ENCODE assay signal across 8 cellular contexts in genomic region chr15:65583701-65584100, GRCh38. TPM values are rescaled to one million over a fixed set of nuclear protein-coding genes. Genes with fewer than 3 reads are reported as not detected.
DNase-seq lines count a peak whose midpoint lies in the region; ATAC-seq and TF ChIP-seq lines count a peak whose summit lies in the region.

No MANE protein-coding gene starts in this region.

- H3K4me1 Mint-ChIP-seq in activated CD8-positive, alpha-beta T cell treated with anti-CD3 and anti-CD28 coated beads, Interleukin-2, amount 10 ng/mL, durations not matched to agents 7 days and 5 days (ENCODE audit: low read depth), result peaks cover 28% of the 10 kb centered on the region
- H3K4me1 Mint-ChIP-seq in WTC11 (peaks cover 10% of the 10 kb centered on the region), glutamatergic neuron (ENCODE audit: low read depth, unreplicated experiment) (peaks cover 8% of the 10 kb centered on the region)

- H3K36me3 ChIP-seq in BLaER1, result peaks cover 89% of the 10 kb centered on the region

- POLR2A ChIA-PET in activated CD8-positive, alpha-beta T cell treated with anti-CD3 and anti-CD28 coated beads, Interleukin-2, amount 10 ng/mL, durations not matched to agents 7 days and 5 days (lab: Charles Lee), result no interaction called here
- POLR2A ChIA-PET in WTC11 (lab: Charles Lee), result no interaction called here

- no peaks in the 10 kb centered on the region for H4K20me1 ChIP-seq in BLaER1

- peaks cover 36% of the 10 kb centered on the region for H3K4me1 ChIP-seq in BLaER1

- ATAC-seq in HG03280 (IDR thresholded peaks at IDR 0.05; ENCODE audit: unreplicated experiment) (peak; percentile 48), WTC11 (no peak)
- peak; percentile 89 for ATAC-seq in activated CD8-positive, alpha-beta T cell treated with anti-CD3 and anti-CD28 coated beads, Interleukin-2, amount 10 ng/mL, durations not matched to agents 7 days and 5 days

- CTCF ChIA-PET in activated CD8-positive, alpha-beta T cell treated with anti-CD3 and anti-CD28 coated beads, Interleukin-2, amount 10 ng/mL, durations not matched to agents 7 days and 5 days (lab: Charles Lee), result no interaction called here
- CTCF ChIA-PET in WTC11 (lab: Charles Lee), result no interaction called here

- H3K27ac ChIP-seq in BLaER1, result peak overlapping the region; percentile 23

- DNase-seq in activated CD8-positive, alpha-beta T cell treated with anti-CD3 and anti-CD28 coated beads, Interleukin-2, amount 10 ng/mL, durations not matched to agents 7 days and 5 days, result peak; percentile 82
- DNase-seq in left kidney (ENCODE audit: low read depth, low spot score), result peak; percentile 80
- DNase-seq in midbrain (lab: John Stamatoyannopoulos, UW), result no peak
- no peak for DNase-seq in RKO (ENCODE audit: low spot score)
- DNase-seq in WTC11 (ENCODE audit: low spot score), result no peak
- no peak for DNase-seq in glutamatergic neuron

- H3K27me3 Mint-ChIP-seq in activated CD8-positive, alpha-beta T cell treated with anti-CD3 and anti-CD28 coated beads, Interleukin-2, amount 10 ng/mL, durations not matched to agents 7 days and 5 days (ENCODE audit: low read depth), result no peaks in the 10 kb centered on the region
- H3K27me3 Mint-ChIP-seq in WTC11 (ENCODE audit: low read depth), result no peaks in the 10 kb centered on the region
- H3K27me3 Mint-ChIP-seq in glutamatergic neuron (ENCODE audit: unreplicated experiment), result no peaks in the 10 kb centered on the region

- H3K9me3 Mint-ChIP-seq in activated CD8-positive, alpha-beta T cell treated with anti-CD3 and anti-CD28 coated beads, Interleukin-2, amount 10 ng/mL, durations not matched to agents 7 days and 5 days (ENCODE audit: insufficient read depth), result no peaks in the 10 kb centered on the region
- H3K9me3 Mint-ChIP-seq in WTC11 (no peaks in the 10 kb centered on the region), glutamatergic neuron (ENCODE audit: unreplicated experiment) (no peaks in the 10 kb centered on the region)

- peaks cover 68% of the 10 kb centered on the region for H3K36me3 Mint-ChIP-seq in activated CD8-positive, alpha-beta T cell treated with anti-CD3 and anti-CD28 coated beads, Interleukin-2, amount 10 ng/mL, durations not matched to agents 7 days and 5 days (ENCODE audit: low read depth)
- peaks cover 60% of the 10 kb centered on the region for H3K36me3 Mint-ChIP-seq in WTC11
- no peaks in the 10 kb centered on the region for H3K36me3 Mint-ChIP-seq in glutamatergic neuron (ENCODE audit: unreplicated experiment)

- peak overlapping the region; percentile 43 for H3K4me3 Mint-ChIP-seq in activated CD8-positive, alpha-beta T cell treated with anti-CD3 and anti-CD28 coated beads, Interleukin-2, amount 10 ng/mL, durations not matched to agents 7 days and 5 days
- no peak overlapping the region for H3K4me3 Mint-ChIP-seq in WTC11
- no peak overlapping the region for H3K4me3 Mint-ChIP-seq in glutamatergic neuron (ENCODE audit: unreplicated experiment)

- TF ChIP-seq CTCF in WTC11 (IDR thresholded peaks at IDR 0.05), result no peak
- TF ChIP-seq CTCF in glutamatergic neuron (IDR thresholded peaks at IDR 0.05; ENCODE audit: partially characterized antibody, unreplicated experiment), result no peak

- no peaks in the 10 kb centered on the region for H3K9me3 ChIP-seq in BLaER1

- H3K4me2 ChIP-seq in BLaER1, result peak overlapping the region; percentile 64

- H3K27ac Mint-ChIP-seq in activated CD8-positive, alpha-beta T cell treated with anti-CD3 and anti-CD28 coated beads, Interleukin-2, amount 10 ng/mL, durations not matched to agents 7 days and 5 days, result peak overlapping the region; percentile 80
- H3K27ac Mint-ChIP-seq in WTC11, result no peak overlapping the region
- no peak overlapping the region for H3K27ac Mint-ChIP-seq in glutamatergic neuron (ENCODE audit: unreplicated experiment)

- H3K9ac ChIP-seq in BLaER1, result no peak overlapping the region

- no peaks in the 10 kb centered on the region for H3K27me3 ChIP-seq in BLaER1

- H3K4me3 ChIP-seq in BLaER1, result peak overlapping the region; percentile 17; the same call in 1 of the 2 replicates

TF ChIP-seq in WTC11, 78 proteins besides CTCF, POLR2A, EP300 and RAD21 (continues in another document):
- TF ChIP-seq, protein P1, sequence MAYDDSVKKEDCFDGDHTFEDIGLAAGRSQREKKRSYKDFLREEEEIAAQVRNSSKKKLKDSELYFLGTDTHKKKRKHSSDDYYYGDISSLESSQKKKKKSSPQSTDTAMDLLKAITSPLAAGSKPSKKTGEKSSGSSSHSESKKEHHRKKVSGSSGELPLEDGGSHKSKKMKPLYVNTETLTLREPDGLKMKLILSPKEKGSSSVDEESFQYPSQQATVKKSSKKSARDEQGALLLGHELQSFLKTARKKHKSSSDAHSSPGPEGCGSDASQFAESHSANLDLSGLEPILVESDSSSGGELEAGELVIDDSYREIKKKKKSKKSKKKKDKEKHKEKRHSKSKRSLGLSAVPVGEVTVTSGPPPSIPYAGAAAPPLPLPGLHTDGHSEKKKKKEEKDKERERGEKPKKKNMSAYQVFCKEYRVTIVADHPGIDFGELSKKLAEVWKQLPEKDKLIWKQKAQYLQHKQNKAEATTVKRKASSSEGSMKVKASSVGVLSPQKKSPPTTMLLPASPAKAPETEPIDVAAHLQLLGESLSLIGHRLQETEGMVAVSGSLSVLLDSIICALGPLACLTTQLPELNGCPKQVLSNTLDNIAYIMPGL (CRISPR knock-in tag; IDR thresholded peaks at IDR 0.05), result no peak
- no peak for TF ChIP-seq TP53 (CRISPR knock-in tag; IDR thresholded peaks at IDR 0.05)
- no peak for TF ChIP-seq ZNF425 (CRISPR knock-in tag; conservative IDR thresholded peaks at IDR 0.05)
- TF ChIP-seq SOX15 (CRISPR knock-in tag; IDR thresholded peaks at IDR 0.05), result no peak
- TF ChIP-seq, protein P2, sequence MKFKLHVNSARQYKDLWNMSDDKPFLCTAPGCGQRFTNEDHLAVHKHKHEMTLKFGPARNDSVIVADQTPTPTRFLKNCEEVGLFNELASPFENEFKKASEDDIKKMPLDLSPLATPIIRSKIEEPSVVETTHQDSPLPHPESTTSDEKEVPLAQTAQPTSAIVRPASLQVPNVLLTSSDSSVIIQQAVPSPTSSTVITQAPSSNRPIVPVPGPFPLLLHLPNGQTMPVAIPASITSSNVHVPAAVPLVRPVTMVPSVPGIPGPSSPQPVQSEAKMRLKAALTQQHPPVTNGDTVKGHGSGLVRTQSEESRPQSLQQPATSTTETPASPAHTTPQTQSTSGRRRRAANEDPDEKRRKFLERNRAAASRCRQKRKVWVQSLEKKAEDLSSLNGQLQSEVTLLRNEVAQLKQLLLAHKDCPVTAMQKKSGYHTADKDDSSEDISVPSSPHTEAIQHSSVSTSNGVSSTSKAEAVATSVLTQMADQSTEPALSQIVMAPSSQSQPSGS (CRISPR knock-in tag; IDR thresholded peaks at IDR 0.05; ENCODE audit: borderline replicate concordance, low read depth), result no peak
- no peak for TF ChIP-seq MXD4 (CRISPR knock-in tag; IDR thresholded peaks at IDR 0.05; ENCODE audit: borderline replicate concordance)
- no peak for TF ChIP-seq NR1H2 (CRISPR knock-in tag; IDR thresholded peaks at IDR 0.05)
- no peak for TF ChIP-seq IRF2 (CRISPR knock-in tag; IDR thresholded peaks at IDR 0.05; ENCODE audit: borderline replicate concordance, low read depth)
- TF ChIP-seq, protein P3, sequence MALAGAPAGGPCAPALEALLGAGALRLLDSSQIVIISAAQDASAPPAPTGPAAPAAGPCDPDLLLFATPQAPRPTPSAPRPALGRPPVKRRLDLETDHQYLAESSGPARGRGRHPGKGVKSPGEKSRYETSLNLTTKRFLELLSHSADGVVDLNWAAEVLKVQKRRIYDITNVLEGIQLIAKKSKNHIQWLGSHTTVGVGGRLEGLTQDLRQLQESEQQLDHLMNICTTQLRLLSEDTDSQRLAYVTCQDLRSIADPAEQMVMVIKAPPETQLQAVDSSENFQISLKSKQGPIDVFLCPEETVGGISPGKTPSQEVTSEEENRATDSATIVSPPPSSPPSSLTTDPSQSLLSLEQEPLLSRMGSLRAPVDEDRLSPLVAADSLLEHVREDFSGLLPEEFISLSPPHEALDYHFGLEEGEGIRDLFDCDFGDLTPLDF (CRISPR knock-in tag; IDR thresholded peaks at IDR 0.05), result no peak
- TF ChIP-seq MYBL2 (CRISPR knock-in tag; IDR thresholded peaks at IDR 0.05), result no peak
- TF ChIP-seq EMX1 (CRISPR knock-in tag; IDR thresholded peaks at IDR 0.05), result no peak

RNA-seq across cellular contexts. Expression of gene INTS14, which starts 27.2 kb away (rescaled TPM):
- total RNA-seq in activated CD8-positive, alpha-beta T cell treated with anti-CD3 and anti-CD28 coated beads, Interleukin-2, amount 10 ng/mL, durations not matched to agents 7 days and 5 days, result 10 to 100 TPM; 41.2 to 43.5 TPM
- total RNA-seq in WTC11 (2021), result 28.3 to 31.9 TPM (median 30.7 TPM) in 3 replicates
- 49.5 TPM for total RNA-seq in glutamatergic neuron (ENCODE audit: unreplicated experiment)

RNA-seq across cellular contexts. Expression of gene SLC24A1, which starts 38.0 kb away (rescaled TPM):
- 1 to 10 TPM; 3.7 to 4.5 TPM for total RNA-seq in activated CD8-positive, alpha-beta T cell treated with anti-CD3 and anti-CD28 coated beads, Interleukin-2, amount 10 ng/mL, durations not matched to agents 7 days and 5 days
- total RNA-seq in WTC11 (2021) (7.0 to 10.7 TPM (median 10.3 TPM) in 3 replicates), glutamatergic neuron (ENCODE audit: unreplicated experiment) (4.7 TPM)

RNA-seq across cellular contexts. Expression of gene HACD3, which starts 53.4 kb away (rescaled TPM):
- total RNA-seq in activated CD8-positive, alpha-beta T cell treated with anti-CD3 and anti-CD28 coated beads, Interleukin-2, amount 10 ng/mL, durations not matched to agents 7 days and 5 days, result 10 to 100 TPM; 34.8 to 36.5 TPM
- 95.9 to 116 TPM (median 114 TPM) in 3 replicates for total RNA-seq in WTC11 (2021)
- 200 TPM for total RNA-seq in glutamatergic neuron (ENCODE audit: unreplicated experiment)

Comparison
In these comparisons a context has a peak if more than half of its experiments do, and no peak if none do; other contexts are left out.
1. DNase-seq: peak in activated CD8-positive, alpha-beta T cell treated with anti-CD3 and anti-CD28 coated beads, Interleukin-2, amount 10 ng/mL, durations not matched to agents 7 days and 5 days (single experiment) and left kidney (single experiment); none in midbrain (single experiment), RKO (single experiment), WTC11 (single experiment) and glutamatergic neuron (single experiment).